In genomic region chr1:89723863-89724262, GRCh38 we compare ENCODE assay signal across 9 cellular contexts.
DNase-seq lines count a peak whose midpoint lies in the region; ATAC-seq lines count a peak whose summit lies in the region.
"Had no signal": no experiment of that assay in that cellular context is flagged by ENCODE, and none has a peak within 500 bp of the region (broad histone marks: within the 10 kb centered on the region; RNA-seq: fewer than 3 reads in every experiment).

No MANE protein-coding gene starts in this region.

- no peak for DNase-seq in activated T-cell treated with anti-CD3 and anti-CD28 coated beads, Interleukin-2, amount 50 U/mL, for 72 hours
- no peak for DNase-seq in activated T-cell treated with anti-CD3 and anti-CD28 coated beads, Interleukin-2, amount 50 U/mL, for 4 hours
- no peak for DNase-seq in activated T-helper 2 cell treated with anti-CD3 and anti-CD28 coated beads, Interferon-gamma antibody, Interleukin-2, Interleukin-4, amounts not matched to agents 10 μg/mL and 5 μg/mL and 100 μg/mL, durations not matched to agents 14 hours and 24 hours and 36 hours (ENCODE audit: low spot score)
- DNase-seq in immature natural killer cell: no peak
- DNase-seq in superior temporal gyrus (ENCODE audit: extremely low spot score): peak; percentile 59
- DNase-seq in C1 segment of cervical spinal cord (lab: John Stamatoyannopoulos, UW): no peak
- DNase-seq: pancreas had no signal

- H3K9me3 Mint-ChIP-seq in activated T-cell treated with anti-CD3 and anti-CD28 coated beads, Interleukin-2, amount 50 U/mL, for 72 hours: peaks cover 3 to 6% of the 10 kb centered on the region in 2 donors
- H3K9me3 Mint-ChIP-seq in activated T-cell treated with anti-CD3 and anti-CD28 coated beads, Interleukin-2, amount 50 U/mL, for 4 hours: peaks cover 7% of the 10 kb centered on the region
- H3K9me3 Mint-ChIP-seq in activated T-helper 2 cell treated with anti-CD3 and anti-CD28 coated beads, Interferon-gamma antibody, Interleukin-2, Interleukin-4, amounts not matched to agents 10 μg/mL and 5 μg/mL and 100 μg/mL, durations not matched to agents 14 hours and 24 hours and 36 hours: peaks cover 4% of the 10 kb centered on the region
- no peaks in the 10 kb centered on the region for H3K9me3 Mint-ChIP-seq in immature natural killer cell

- no peaks in the 10 kb centered on the region for H3K27me3 Mint-ChIP-seq in activated T-cell treated with anti-CD3 and anti-CD28 coated beads, Interleukin-2, amount 50 U/mL, for 72 hours (ENCODE audit: low read depth)
- H3K27me3 Mint-ChIP-seq in activated T-cell treated with anti-CD3 and anti-CD28 coated beads, Interleukin-2, amount 50 U/mL, for 4 hours (ENCODE audit: low read depth): no peaks in the 10 kb centered on the region
- H3K27me3 Mint-ChIP-seq in activated T-helper 2 cell treated with anti-CD3 and anti-CD28 coated beads, Interferon-gamma antibody, Interleukin-2, Interleukin-4, amounts not matched to agents 10 μg/mL and 5 μg/mL and 100 μg/mL, durations not matched to agents 14 hours and 24 hours and 36 hours (ENCODE audit: low read depth): no peaks in the 10 kb centered on the region
- no peaks in the 10 kb centered on the region for H3K27me3 Mint-ChIP-seq in immature natural killer cell (ENCODE audit: low read depth in 3 of 3)

- peaks cover 10 to 23% of the 10 kb centered on the region in 2 donors for H3K36me3 Mint-ChIP-seq in activated T-cell treated with anti-CD3 and anti-CD28 coated beads, Interleukin-2, amount 50 U/mL, for 72 hours (ENCODE audit: insufficient read depth in 2 of 2)
- H3K36me3 Mint-ChIP-seq in activated T-cell treated with anti-CD3 and anti-CD28 coated beads, Interleukin-2, amount 50 U/mL, for 4 hours (ENCODE audit: insufficient read depth): peaks cover 22% of the 10 kb centered on the region
- H3K36me3 Mint-ChIP-seq in activated T-helper 2 cell treated with anti-CD3 and anti-CD28 coated beads, Interferon-gamma antibody, Interleukin-2, Interleukin-4, amounts not matched to agents 10 μg/mL and 5 μg/mL and 100 μg/mL, durations not matched to agents 14 hours and 24 hours and 36 hours (ENCODE audit: low read depth): peaks cover 54% of the 10 kb centered on the region
- peaks cover 0 to 7% (median 3%) of the 10 kb centered on the region in 3 donors for H3K36me3 Mint-ChIP-seq in immature natural killer cell

- peak overlapping the region; percentile 40 to 79 for H3K4me3 Mint-ChIP-seq in activated T-cell treated with anti-CD3 and anti-CD28 coated beads, Interleukin-2, amount 50 U/mL, for 72 hours
- no peak overlapping the region for H3K4me3 Mint-ChIP-seq in activated T-cell treated with anti-CD3 and anti-CD28 coated beads, Interleukin-2, amount 50 U/mL, for 4 hours
- H3K4me3 Mint-ChIP-seq in activated T-helper 2 cell treated with anti-CD3 and anti-CD28 coated beads, Interferon-gamma antibody, Interleukin-2, Interleukin-4, amounts not matched to agents 10 μg/mL and 5 μg/mL and 100 μg/mL, durations not matched to agents 14 hours and 24 hours and 36 hours (ENCODE audit: low read depth): peak overlapping the region; percentile 34
- peak overlapping the region in 2 of 5 donors; percentile 3 to 65 for H3K4me3 Mint-ChIP-seq in immature natural killer cell

- H3K4me1 Mint-ChIP-seq in activated T-cell treated with anti-CD3 and anti-CD28 coated beads, Interleukin-2, amount 50 U/mL, for 72 hours (ENCODE audit: low read depth): peaks cover 99% of the 10 kb centered on the region
- H3K4me1 Mint-ChIP-seq in activated T-cell treated with anti-CD3 and anti-CD28 coated beads, Interleukin-2, amount 50 U/mL, for 4 hours (ENCODE audit: low read depth): peaks cover 91% of the 10 kb centered on the region
- peaks cover 86% of the 10 kb centered on the region for H3K4me1 Mint-ChIP-seq in activated T-helper 2 cell treated with anti-CD3 and anti-CD28 coated beads, Interferon-gamma antibody, Interleukin-2, Interleukin-4, amounts not matched to agents 10 μg/mL and 5 μg/mL and 100 μg/mL, durations not matched to agents 14 hours and 24 hours and 36 hours (ENCODE audit: low read depth)
- H3K4me1 Mint-ChIP-seq in immature natural killer cell: peaks cover 85 to 95% of the 10 kb centered on the region in 2 donors

- no peak for ATAC-seq in activated T-cell treated with anti-CD3 and anti-CD28 coated beads, Interleukin-2, amount 50 U/mL, for 72 hours (replicated peaks in 1 of 2)
- ATAC-seq in activated T-cell treated with anti-CD3 and anti-CD28 coated beads, Interleukin-2, amount 50 U/mL, for 4 hours: no peak
- ATAC-seq in HG02981 (IDR thresholded peaks at IDR 0.05; ENCODE audit: unreplicated experiment): no peak
- ATAC-seq in GM21825 (IDR thresholded peaks at IDR 0.05; ENCODE audit: unreplicated experiment): no peak

- peak overlapping the region; percentile 89 for H3K27ac Mint-ChIP-seq in activated T-cell treated with anti-CD3 and anti-CD28 coated beads, Interleukin-2, amount 50 U/mL, for 72 hours
- H3K27ac Mint-ChIP-seq in activated T-helper 2 cell treated with anti-CD3 and anti-CD28 coated beads, Interferon-gamma antibody, Interleukin-2, Interleukin-4, amounts not matched to agents 10 μg/mL and 5 μg/mL and 100 μg/mL, durations not matched to agents 14 hours and 24 hours and 36 hours: peak overlapping the region; percentile 100
- H3K27ac Mint-ChIP-seq in immature natural killer cell: peak overlapping the region; percentile 61 to 83 (median 76)

- intact Hi-C loops in activated T-helper 2 cell treated with anti-CD3 and anti-CD28 coated beads, Interferon-gamma antibody, Interleukin-2, Interleukin-4, amounts not matched to agents 10 μg/mL and 5 μg/mL and 100 μg/mL, durations not matched to agents 14 hours and 24 hours and 36 hours (cut with micrococcal nuclease): loop anchor here (1.0 to 10.0 kb wide), 6 partner anchors 8 to 449 kb away; partner anchors contain the start of genes GBP5 and ZNF326
